11 cellular contexts compared by ENCODE assay signal in genomic region chrX:96407501-96407900, GRCh38.
A peak's percentile ranks its signal among the peaks of the same experiment; 100 is the strongest.
DNase-seq lines count a peak whose midpoint lies in the region; ATAC-seq and TF ChIP-seq lines count a peak whose summit lies in the region.
"Had no signal": no experiment of that assay in that cellular context is flagged by ENCODE, and none has a peak within 500 bp of the region (broad histone marks: within the 10 kb centered on the region; RNA-seq: fewer than 3 reads in every experiment).

No MANE protein-coding gene starts in this region.

- in situ Hi-C loops in astrocyte of the spinal cord (cut with HindIII; ENCODE audit: low sequenced_read_pairs): no loop called here

- no peaks in the 10 kb centered on the region for H3K4me1 Mint-ChIP-seq in glutamatergic neuron (ENCODE audit: low read depth, unreplicated experiment)
- H3K4me1 Mint-ChIP-seq: stimulated activated naive B cell treated with anti-CD40 and anti-IgM and Interleukin-4, amounts not matched to agents 10 μg/mL and 1 μg/mL and 100 μg/mL, for 72 hours; T-helper 17 cell had no signal

- intact Hi-C loops in left colon (cut with DNase I, micrococcal nuclease): no loop called here

- no peak for TF ChIP-seq EP300 in tibial nerve (IDR thresholded peaks at IDR 0.05)

- H3K9me3 ChIP-seq in tibial nerve: no peaks in the 10 kb centered on the region

- H3K36me3 ChIP-seq in tibial nerve: no peaks in the 10 kb centered on the region

- H3K36me3 Mint-ChIP-seq in glutamatergic neuron (ENCODE audit: unreplicated experiment): no peaks in the 10 kb centered on the region
- H3K36me3 Mint-ChIP-seq: stimulated activated naive B cell treated with anti-CD40 and anti-IgM and Interleukin-4, amounts not matched to agents 10 μg/mL and 1 μg/mL and 100 μg/mL, for 72 hours had no signal

- no peaks in the 10 kb centered on the region for H3K27me3 Mint-ChIP-seq in glutamatergic neuron (ENCODE audit: unreplicated experiment)

- 32 to 59% methylated on average over 2 of the region's 2 CpGs for WGBS in tibial nerve, 2 donors

- TF ChIP-seq CTCF in astrocyte of the spinal cord (IDR thresholded peaks at IDR 0.05; ENCODE audit: low read depth, low read length) (no peak), tibial nerve (IDR thresholded peaks at IDR 0.05) (no peak), glutamatergic neuron (IDR thresholded peaks at IDR 0.05; ENCODE audit: partially characterized antibody, unreplicated experiment) (no peak)

- H3K9me3 Mint-ChIP-seq in glutamatergic neuron (ENCODE audit: unreplicated experiment): peaks cover 2% of the 10 kb centered on the region
- H3K9me3 Mint-ChIP-seq: activated T-cell treated with anti-CD3 and anti-CD28 coated beads, Interleukin-2, amount 50 U/mL, for 24 hours; stimulated activated naive B cell treated with anti-CD40 and anti-IgM and Interleukin-4, amounts not matched to agents 10 μg/mL and 1 μg/mL and 100 μg/mL, for 72 hours had no signal

- peak overlapping the region in 1 of 4 donors; percentile 44 for H3K27ac ChIP-seq in tibial nerve

- DNase-seq in H4 (ENCODE audit: low spot score): peak; percentile 71
- peak; percentile 69 for DNase-seq in astrocyte of the spinal cord (ENCODE audit: low read depth, low spot score)
- DNase-seq in left colon: no peak
- DNase-seq in tibial nerve (ENCODE audit: low spot score in 2 of 2): peak; percentile 9 to 12
- no peak for DNase-seq in glutamatergic neuron
- DNase-seq: activated T-cell treated with anti-CD3 and anti-CD28 coated beads, Interleukin-2, amount 50 U/mL, for 24 hours; NCI-H510A; stimulated activated naive B cell treated with anti-CD40 and anti-IgM and Interleukin-4, amounts not matched to agents 10 μg/mL and 1 μg/mL and 100 μg/mL, for 72 hours; T-helper 17 cell had no signal

- TF ChIP-seq POLR2A in tibial nerve (IDR thresholded peaks at IDR 0.05): no peak

- peaks cover 0 to 4% of the 10 kb centered on the region in 2 donors for H3K27me3 ChIP-seq in tibial nerve

- H3K4me3 ChIP-seq in astrocyte of the spinal cord (ENCODE audit: low read depth, low read length) (no peak overlapping the region), tibial nerve (no peak overlapping the region)

- H3K4me3 Mint-ChIP-seq in glutamatergic neuron (ENCODE audit: unreplicated experiment): no peak overlapping the region
- H3K4me3 Mint-ChIP-seq: activated T-cell treated with anti-CD3 and anti-CD28 coated beads, Interleukin-2, amount 50 U/mL, for 24 hours; stimulated activated naive B cell treated with anti-CD40 and anti-IgM and Interleukin-4, amounts not matched to agents 10 μg/mL and 1 μg/mL and 100 μg/mL, for 72 hours; T-helper 17 cell had no signal

- H3K27ac Mint-ChIP-seq in glutamatergic neuron (ENCODE audit: unreplicated experiment): no peak overlapping the region
- H3K27ac Mint-ChIP-seq: activated T-cell treated with anti-CD3 and anti-CD28 coated beads, Interleukin-2, amount 50 U/mL, for 24 hours; stimulated activated naive B cell treated with anti-CD40 and anti-IgM and Interleukin-4, amounts not matched to agents 10 μg/mL and 1 μg/mL and 100 μg/mL, for 72 hours; T-helper 17 cell had no signal

- ATAC-seq in left colon: peak; percentile 96
- no peak for ATAC-seq in HG03342 (IDR thresholded peaks at IDR 0.05; ENCODE audit: unreplicated experiment)
- ATAC-seq in HG03460 (IDR thresholded peaks at IDR 0.05; ENCODE audit: unreplicated experiment): no peak
- ATAC-seq: stimulated activated naive B cell treated with anti-CD40 and anti-IgM and Interleukin-4, amounts not matched to agents 10 μg/mL and 1 μg/mL and 100 μg/mL, for 72 hours; T-helper 17 cell had no signal

- H3K4me1 ChIP-seq in tibial nerve: peaks cover 0 to 8% (median 2%) of the 10 kb centered on the region in 4 donors

Comparison
In these comparisons a context has a peak if more than half of its experiments do, and no peak if none do; other contexts are left out.
1. DNase-seq: peak in H4 (single experiment), astrocyte of the spinal cord (single experiment) and tibial nerve (2 of 2); none in left colon (0 of 2) and glutamatergic neuron (single experiment).